In genomic region chr19:54168174-54168917, GRCh38 we compare ENCODE assay signal across 8 cellular contexts. TPM values are rescaled to one million over a fixed set of nuclear protein-coding genes. Genes with fewer than 3 reads are reported as not detected.
DNase-seq lines count a peak whose midpoint lies in the region; ATAC-seq and TF ChIP-seq lines count a peak whose summit lies in the region.

No MANE protein-coding gene starts in this region.

- H3K9me3 ChIP-seq in DND-41 (ENCODE audit: insufficient read depth, low read length, severe bottlenecking) = no peaks in the 10 kb centered on the region

- H3K27ac ChIP-seq in DND-41 (ENCODE audit: low read length) = no peak overlapping the region

- H4K20me1 ChIP-seq in DND-41 (ENCODE audit: insufficient read depth, low read length) = 0 out of 2 replicates have a peak, but pooled peaks cover 3% of the 10 kb centered on the region

- H3K4me2 ChIP-seq in DND-41 (ENCODE audit: insufficient read depth, low read length) = peak overlapping the region; percentile 55

- no peaks in the 10 kb centered on the region for H3K27me3 ChIP-seq in DND-41 (ENCODE audit: insufficient read depth, low read length, poor library complexity)

- H3K4me1 ChIP-seq in DND-41 (ENCODE audit: insufficient read depth, low read length) = peaks cover 10% of the 10 kb centered on the region

- peak overlapping the region in 1 of 2 experiments; percentile 33; a peak in 1 of 4 replicates for H3K4me3 ChIP-seq in DND-41 (ENCODE audit: low read depth in 1 of 2, low read length in 2 of 2)

- H2AFZ ChIP-seq in DND-41 (ENCODE audit: low read depth, low read length) = peak overlapping the region; percentile 57

- peak; percentile 88 for TF ChIP-seq CTCF in DND-41 (IDR thresholded peaks at IDR 0.05; ENCODE audit: borderline replicate concordance, extremely low read depth, low read length, poor library complexity, severe bottlenecking)

- H3K79me2 ChIP-seq in DND-41 (ENCODE audit: insufficient read depth, low read length) = no peaks in the 10 kb centered on the region

- H3K36me3 ChIP-seq in DND-41 (ENCODE audit: insufficient read depth, low read length) = no peaks in the 10 kb centered on the region

- DNase-seq in DND-41 (peak; percentile 92), HT-29 (ENCODE audit: low spot score) (peak; percentile 98), NOMO-1 treated with DMSO at 0.1 percent for 48 hours (lab: John Stamatoyannopoulos, UW; ENCODE audit: unreplicated experiment) (peak; percentile 82), mesenteric fat pad (ENCODE audit: low spot score) (peak; percentile 96)
- DNase-seq in activated CD8-positive, alpha-beta memory T cell treated with anti-CD3 and anti-CD28 coated beads for 1 hour (ENCODE audit: extremely low read depth in 1 of 2, low read depth in 1 of 2) = peak; percentile 79 to 89
- peak; percentile 88 for DNase-seq in effector CD4-positive, alpha-beta T cell
- peak; percentile 92 to 96 for DNase-seq in stimulated activated CD8-positive, alpha-beta memory T cell treated with anti-CD3 and anti-CD28 coated beads, Interleukin-2, amount 100 ng/mL, for 48 hours (ENCODE audit: low read depth in 2 of 2)

- peak overlapping the region; percentile 30; the same call in 1 of the 2 replicates for H3K9ac ChIP-seq in DND-41 (ENCODE audit: low read depth, low read length)

- peak; percentile 99 for ATAC-seq in DND-41 (ENCODE audit: insufficient read depth, low read depth)
- ATAC-seq in GM18517 (IDR thresholded peaks at IDR 0.05; ENCODE audit: unreplicated experiment) = no peak

RNA-seq across cellular contexts. Expression of gene TMC4, which starts 4.6 kb away (rescaled TPM):
- 22.5 and 45.3 TPM in 2 replicates for total RNA-seq in HT-29 (2014; rRNA removed; shearing (Covaris generic))
- total RNA-seq in mesenteric fat pad = 1.6 TPM

RNA-seq across cellular contexts. Expression of gene LENG1, which starts 8.8 kb away (rescaled TPM):
- 12.9 and 14.9 TPM in 2 replicates for total RNA-seq in HT-29 (2014; rRNA removed; shearing (Covaris generic))
- total RNA-seq in mesenteric fat pad = 4.4 TPM

RNA-seq across cellular contexts. Expression of gene MBOAT7, which starts 21.0 kb away (rescaled TPM):
- total RNA-seq in HT-29 (2014; rRNA removed; shearing (Covaris generic)) = 266 and 285 TPM in 2 replicates
- 40.9 TPM for total RNA-seq in mesenteric fat pad

RNA-seq across cellular contexts. Expression of gene TSEN34, which starts 22.8 kb away (rescaled TPM):
- total RNA-seq in HT-29 (2014; rRNA removed; shearing (Covaris generic)) = 234 and 255 TPM in 2 replicates
- total RNA-seq in mesenteric fat pad = 24.6 TPM

RNA-seq across cellular contexts. Expression of gene CNOT3, which starts 30.8 kb away (rescaled TPM):
- 38.9 and 40.0 TPM in 2 replicates for total RNA-seq in HT-29 (2014; rRNA removed; shearing (Covaris generic))
- total RNA-seq in mesenteric fat pad = 31.5 TPM
